ENCODE assay signal across 8 cellular contexts in the genomic region with DNA sequence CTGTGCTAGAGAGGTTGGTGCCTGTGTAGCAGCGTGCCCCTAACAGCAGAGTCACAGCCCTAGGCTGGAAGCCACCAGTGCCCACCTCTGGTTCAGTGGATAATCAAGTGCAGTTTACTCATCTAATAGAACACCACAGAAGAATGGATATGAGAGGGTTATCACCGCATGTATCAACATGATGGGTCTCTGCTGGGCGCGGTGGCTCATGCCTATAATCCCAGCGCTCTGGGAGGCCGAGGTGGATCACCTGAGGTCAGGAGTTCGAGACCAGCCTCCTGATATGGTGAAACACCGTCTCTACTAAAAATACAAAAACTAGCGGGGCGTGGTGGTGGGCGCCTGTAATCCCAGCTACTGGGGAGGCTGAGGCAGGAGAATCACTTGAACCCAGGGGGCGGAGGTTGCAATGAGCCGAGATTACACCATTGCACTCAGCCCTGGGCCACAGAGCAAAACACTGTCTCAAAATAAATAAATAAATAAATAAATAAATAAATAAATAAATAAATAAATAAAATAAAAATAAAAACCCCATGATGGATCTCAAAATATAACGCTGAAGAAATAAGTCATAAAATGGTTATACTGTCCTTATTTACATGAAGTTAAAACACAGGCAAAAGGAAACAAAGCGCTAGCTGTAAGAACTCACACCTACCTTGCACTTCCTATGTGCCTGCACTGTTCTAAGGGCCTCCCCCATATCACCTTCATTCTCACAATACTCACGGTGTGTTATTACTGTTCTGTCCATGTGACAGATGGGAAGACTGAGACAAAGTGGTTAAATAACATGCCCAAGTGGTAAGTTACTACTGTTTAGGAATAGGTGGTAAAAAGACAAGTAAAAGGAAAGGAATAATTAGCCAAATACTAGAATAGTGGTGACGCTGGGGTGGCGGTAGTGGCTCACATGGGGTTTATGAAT.
DNase-seq lines count a peak whose midpoint lies in the region; ATAC-seq, FAIRE-seq and TF ChIP-seq lines count a peak whose summit lies in the region.

No MANE protein-coding gene starts in this region.

- H3K4me3 ChIP-seq in heart left ventricle = no peak overlapping the region
- no peak overlapping the region for H3K4me3 ChIP-seq in lung
- H3K4me3 ChIP-seq in urinary bladder (ENCODE audit: low read depth, low read length) = no peak overlapping the region

- ATAC-seq in heart left ventricle (no peak), left cardiac atrium (no peak), lung (ENCODE audit: insufficient read depth, low FRiP score) (no peak), GM18868 (IDR thresholded peaks at IDR 0.05; ENCODE audit: unreplicated experiment) (no peak)
- no peak for ATAC-seq in activated naive CD8-positive, alpha-beta T cell treated with anti-CD3 and anti-CD28 coated beads, Interleukin-2, amount 10 ng/mL, durations not matched to agents 7 days and 5 days (ENCODE audit: low read depth)

- H3K4me3 Mint-ChIP-seq in activated naive CD8-positive, alpha-beta T cell treated with anti-CD3 and anti-CD28 coated beads, Interleukin-2, amount 10 ng/mL, durations not matched to agents 7 days and 5 days = peak overlapping the region; percentile 2

- H3K27me3 Mint-ChIP-seq in activated naive CD8-positive, alpha-beta T cell treated with anti-CD3 and anti-CD28 coated beads, Interleukin-2, amount 10 ng/mL, durations not matched to agents 7 days and 5 days = no peaks in the 10 kb centered on the region

- DNase-seq in heart left ventricle (no peak), left cardiac atrium (no peak), lung (ENCODE audit: low spot score) (no peak), NCI-H510A treated with DMSO at 0.1 percent for 48 hours (lab: John Stamatoyannopoulos, UW) (no peak), D721Med (ENCODE audit: insufficient read length, low spot score) (no peak)
- DNase-seq in activated naive CD8-positive, alpha-beta T cell treated with anti-CD3 and anti-CD28 coated beads, Interleukin-2, amount 10 ng/mL, durations not matched to agents 7 days and 5 days = no peak

- H3K36me3 ChIP-seq in heart left ventricle (peaks cover 0 to 5% (median 0%) of the 10 kb centered on the region in 9 donors), lung (ENCODE audit: control insufficient read depth in 2 of 2, insufficient read depth in 2 of 2, low read length in 2 of 2) (peaks cover 0 to 2% of the 10 kb centered on the region in 2 donors), urinary bladder (ENCODE audit: insufficient read depth) (no peaks in the 10 kb centered on the region)

- POLR2A ChIA-PET in activated naive CD8-positive, alpha-beta T cell treated with anti-CD3 and anti-CD28 coated beads, Interleukin-2, amount 10 ng/mL, durations not matched to agents 7 days and 5 days (lab: Charles Lee) = interaction anchor here (1.1 kb wide), 1 partner anchor 703 kb away, joined by 3 read pairs; no protein-coding TSS in a partner anchor

- no peak for FAIRE-seq in D721Med (lab: Jason Lieb, UNC)

- peak overlapping the region; percentile 40 to 98 (median 88) for H3K27ac ChIP-seq in heart left ventricle
- H3K27ac ChIP-seq in lung (ENCODE audit: low read depth in 1 of 2, low read length in 1 of 2) = peak overlapping the region; percentile 46 to 78
- H3K27ac ChIP-seq in urinary bladder (ENCODE audit: low read depth) = peak overlapping the region; percentile 78

- peaks cover 27% of the 10 kb centered on the region for H3K4me1 Mint-ChIP-seq in activated naive CD8-positive, alpha-beta T cell treated with anti-CD3 and anti-CD28 coated beads, Interleukin-2, amount 10 ng/mL, durations not matched to agents 7 days and 5 days

- H3K36me3 Mint-ChIP-seq in activated naive CD8-positive, alpha-beta T cell treated with anti-CD3 and anti-CD28 coated beads, Interleukin-2, amount 10 ng/mL, durations not matched to agents 7 days and 5 days = peaks cover 16% of the 10 kb centered on the region

- intact Hi-C loops in heart left ventricle (cut with DNase I) = loop anchor here in 1 of 10 donors (10.0 kb wide), 1 partner anchor 66 kb away; no protein-coding TSS in a partner anchor
- intact Hi-C loops in left cardiac atrium (cut with DNase I) = loop anchor here in 1 of 2 donors (5.0 kb wide), 1 partner anchor 38 kb away; no protein-coding TSS in a partner anchor

- H3K27me3 ChIP-seq in heart left ventricle (no peaks in the 10 kb centered on the region), lung (ENCODE audit: control insufficient read depth, insufficient read depth) (no peaks in the 10 kb centered on the region)

- H3K9me3 Mint-ChIP-seq in activated naive CD8-positive, alpha-beta T cell treated with anti-CD3 and anti-CD28 coated beads, Interleukin-2, amount 10 ng/mL, durations not matched to agents 7 days and 5 days = peaks cover 3% of the 10 kb centered on the region

- 95 to 97% (median 96%) methylated on average over 18 of the region's 18 CpGs for WGBS in heart left ventricle, 4 donors
- 96% methylated on average over 18 of the region's 18 CpGs for WGBS in lung, 2 donors
- 93% methylated on average over 18 of the region's 18 CpGs for WGBS in urinary bladder

- H3K9me3 ChIP-seq in heart left ventricle (peaks cover 0 to 6% (median 0%) of the 10 kb centered on the region in 12 donors), lung (ENCODE audit: control insufficient read depth in 2 of 2, insufficient read depth in 1 of 2, low read length in 1 of 2) (no peaks in the 10 kb centered on the region)

- TF ChIP-seq POLR2A in heart left ventricle (IDR thresholded peaks at IDR 0.05) = no peak

- no peak for TF ChIP-seq CTCF in heart left ventricle (IDR thresholded peaks at IDR 0.05)
- TF ChIP-seq CTCF in lung (IDR thresholded peaks at IDR 0.05; ENCODE audit: control extremely low read depth, extremely low read depth) = no peak
- TF ChIP-seq CTCF in D721Med (IDR thresholded peaks at IDR 0.05; ENCODE audit: insufficient read depth, missing control alignments) = no peak

- no peak overlapping the region for H3K27ac Mint-ChIP-seq in activated naive CD8-positive, alpha-beta T cell treated with anti-CD3 and anti-CD28 coated beads, Interleukin-2, amount 10 ng/mL, durations not matched to agents 7 days and 5 days

- H3K4me1 ChIP-seq in heart left ventricle (peaks cover 16 to 74% (median 61%) of the 10 kb centered on the region in 12 donors), lung (ENCODE audit: control insufficient read depth in 2 of 2, insufficient read depth in 2 of 2, low read length in 2 of 2) (peaks cover 3 to 19% of the 10 kb centered on the region in 2 donors), urinary bladder (ENCODE audit: insufficient read depth) (peaks cover 3% of the 10 kb centered on the region)
